Comparison of ENCODE assay signal across 16 cellular contexts in genomic region chr15:66746231-66746605, GRCh38. TPM values are rescaled to one million over a fixed set of nuclear protein-coding genes. Genes with fewer than 3 reads are reported as not detected.
A peak's percentile ranks its signal among the peaks of the same experiment; 100 is the strongest.
DNase-seq lines count a peak whose midpoint lies in the region; ATAC-seq and TF ChIP-seq lines count a peak whose summit lies in the region.
"Had no signal": no experiment of that assay in that cellular context is flagged by ENCODE, and none has a peak within 500 bp of the region (broad histone marks: within the 10 kb centered on the region; RNA-seq: fewer than 3 reads in every experiment).

No MANE protein-coding gene starts in this region.

- H3K9me3 ChIP-seq in right lobe of liver (no peaks in the 10 kb centered on the region), thyroid gland (no peaks in the 10 kb centered on the region), OCI-LY7 (ENCODE audit: low read length) (no peaks in the 10 kb centered on the region)

- H4K20me1 ChIP-seq in OCI-LY7 (ENCODE audit: insufficient read depth, low read length): no peaks in the 10 kb centered on the region

- DNase-seq in KBM-7 (peak; percentile 33), astrocyte of the hippocampus (ENCODE audit: low read depth, low spot score) (peak; percentile 47), right lobe of liver (peak in 2 of 3 donors; percentile 33 to 45), thyroid gland (no peak), COLO668 (lab: John Stamatoyannopoulos, UW; ENCODE audit: unreplicated experiment) (no peak), GM13977 (ENCODE audit: low spot score) (no peak), OCI-LY7 (ENCODE audit: low spot score) (no peak)
- DNase-seq: activated CD8-positive, alpha-beta memory T cell treated with anti-CD3 and anti-CD28 coated beads for 24 hours; MM.1S; NCI-H2029; NCI-H69; stimulated activated naive CD4-positive, alpha-beta T cell; SW 1271 had no signal

- H3K27me3 ChIP-seq in right lobe of liver (no peaks in the 10 kb centered on the region), thyroid gland (no peaks in the 10 kb centered on the region)

- H3K4me3 ChIP-seq in right lobe of liver: no peak overlapping the region
- no peak overlapping the region for H3K4me3 ChIP-seq in thyroid gland (replicated peaks in 1 of 3)
- H3K4me3 ChIP-seq in OCI-LY7 (ENCODE audit: low read depth, low read length, poor library complexity, severe bottlenecking): no peak overlapping the region

- intact Hi-C loops in right lobe of liver (cut with DNase I) (no loop called here), thyroid gland (cut with DNase I) (no loop called here), OCI-LY7 (cut with micrococcal nuclease; ENCODE audit: unreplicated experiment) (no loop called here)

- BruUV-seq in OCI-LY7 (replicated peaks; lab: Mats Ljungman, UMichigan): no TSS peak

- no CpG with 5 or more reads among the region's 5 CpGs for WGBS in right lobe of liver (ENCODE audit: insufficient coverage, low coverage, low lambda C conversion rate, missing lambda C conversion rate)
- WGBS in thyroid gland, 2 donors: 42 to 63% methylated on average over 5 of the region's 5 CpGs

- H3K27ac ChIP-seq in right lobe of liver (no peak overlapping the region), thyroid gland (peak overlapping the region in 2 of 3 donors; percentile 83 to 84), OCI-LY7 (ENCODE audit: low read depth, low read length, poor library complexity, severe bottlenecking) (no peak overlapping the region)
- H3K27ac ChIP-seq: C4-2B, epithelial cell of prostate, parathyroid adenoma had no signal

- peaks cover 0 to 10% (median 4%) of the 10 kb centered on the region in 4 donors for H3K4me1 ChIP-seq in right lobe of liver
- H3K4me1 ChIP-seq in thyroid gland: peaks cover 73 to 93% of the 10 kb centered on the region in 2 donors
- peaks cover 12% of the 10 kb centered on the region for H3K4me1 ChIP-seq in OCI-LY7 (ENCODE audit: insufficient read depth, low read length, poor library complexity, severe bottlenecking)
- H3K4me1 ChIP-seq: parathyroid adenoma had no signal

- CTCF ChIA-PET in OCI-LY7 (lab: Charles Lee; ENCODE audit: unreplicated experiment): no interaction called here

- no peaks in the 10 kb centered on the region for H3K79me2 ChIP-seq in OCI-LY7 (ENCODE audit: insufficient read depth, low read depth, low read length)
- H3K79me2 ChIP-seq: parathyroid adenoma had no signal

- H3K9me2 ChIP-seq in OCI-LY7 (ENCODE audit: insufficient read depth, low read length): no peaks in the 10 kb centered on the region

- no peak for TF ChIP-seq CTCF in right lobe of liver (IDR thresholded peaks at IDR 0.05)
- TF ChIP-seq CTCF in thyroid gland (IDR thresholded peaks at IDR 0.05): no peak
- TF ChIP-seq CTCF in GM13977 (IDR thresholded peaks at IDR 0.05; ENCODE audit: extremely low read depth, insufficient read depth, missing control alignments): no peak
- TF ChIP-seq CTCF in OCI-LY7 (conservative IDR thresholded peaks at IDR 0.05; ENCODE audit: low read length): no peak

- in situ Hi-C loops in KBM-7 (cut with MboI; ENCODE audit: low pct_unique_long_range_greater_than_20kb, low sequenced_read_pairs) (no loop called here), GM13977 (cut with MboI; ENCODE audit: low pct_unique_long_range_greater_than_20kb, low sequenced_read_pairs, unreplicated experiment) (no loop called here)

- no peaks in the 10 kb centered on the region for H3K36me3 ChIP-seq in right lobe of liver
- no peaks in the 10 kb centered on the region for H3K36me3 ChIP-seq in thyroid gland
- no peaks in the 10 kb centered on the region for H3K36me3 ChIP-seq in OCI-LY7 (ENCODE audit: insufficient read depth, low read length)

- no peak for TF ChIP-seq POLR2A in right lobe of liver (IDR thresholded peaks at IDR 0.05)
- TF ChIP-seq POLR2A in thyroid gland (IDR thresholded peaks at IDR 0.05): no peak

- ATAC-seq in right lobe of liver: peak in 3 of 4 donors; percentile 6 to 48 (median 17)

- no peak overlapping the region for H2AFZ ChIP-seq in OCI-LY7 (ENCODE audit: low read length)
- H2AFZ ChIP-seq: parathyroid adenoma had no signal

- POLR2A ChIA-PET in OCI-LY7 (lab: Charles Lee): no interaction called here

- H3K4me2 ChIP-seq in OCI-LY7 (ENCODE audit: low read length): no peak overlapping the region

RNA-seq across cellular contexts. Expression of gene SMAD6, which starts 44.2 kb away (rescaled TPM):
- total RNA-seq in right lobe of liver: 10 to 100 TPM; 10.5 to 17.2 (median 12.3) TPM
- 100 to 1,000 TPM in 1 of 4 donors, 10 to 100 TPM in 3; 59.3 to 118 (median 62.3) TPM for total RNA-seq in thyroid gland
- 15.3 and 16.1 TPM in 2 replicates for total RNA-seq in OCI-LY7 (2014; rRNA removed; shearing (Covaris generic))
- total RNA-seq in OCI-LY7 (2022): 11.8 and 14.6 TPM in 2 replicates

Comparison
In these comparisons a context has a peak if more than half of its experiments do, and no peak if none do; other contexts are left out.
1. DNase-seq: peak in KBM-7 (single experiment), astrocyte of the hippocampus (single experiment) and right lobe of liver (2 of 3); none in thyroid gland (0 of 2), COLO668 (single experiment), GM13977 (single experiment) and OCI-LY7 (single experiment).
2. H3K27ac ChIP-seq: peak in thyroid gland (2 of 3); none in right lobe of liver (0 of 3) and OCI-LY7 (single experiment).